ENCODE assay signal across 8 cellular contexts in genomic region chr4:17511950-17512795, GRCh38. TPM values are rescaled to one million over a fixed set of nuclear protein-coding genes. Genes with fewer than 3 reads are reported as not detected.
DNase-seq lines count a peak whose midpoint lies in the region; ATAC-seq and TF ChIP-seq lines count a peak whose summit lies in the region.

Gene QDPR (minus strand): TSS chr4:17512090. CDS start chr4:17512054, 36 bp downstream.

- TF ChIP-seq POLR2A in suprapubic skin (IDR thresholded peaks at IDR 0.05), result no peak

- H3K36me3 Mint-ChIP-seq in activated naive CD4-positive, alpha-beta T cell treated with anti-CD3 and anti-CD28 coated beads for 36 hours (ENCODE audit: low read depth), result peaks cover 19% of the 10 kb centered on the region

- no peaks in the 10 kb centered on the region for H3K9me3 ChIP-seq in DND-41 (ENCODE audit: insufficient read depth, low read length, severe bottlenecking)
- no peaks in the 10 kb centered on the region for H3K9me3 ChIP-seq in HUES6 (ENCODE audit: control insufficient read depth, insufficient read depth, low read depth, low read length)
- no peaks in the 10 kb centered on the region for H3K9me3 ChIP-seq in suprapubic skin

- H4K20me1 ChIP-seq in DND-41 (ENCODE audit: insufficient read depth, low read length), result no peaks in the 10 kb centered on the region

- H3K27me3 ChIP-seq in DND-41 (ENCODE audit: insufficient read depth, low read length, poor library complexity), result peaks cover 6% of the 10 kb centered on the region
- no peaks in the 10 kb centered on the region; the same call in 1 of the 2 replicates for H3K27me3 ChIP-seq in HUES6 (ENCODE audit: control insufficient read depth, insufficient read depth, low read length)
- no peaks in the 10 kb centered on the region for H3K27me3 ChIP-seq in suprapubic skin

- H3K4me3 Mint-ChIP-seq in activated naive CD4-positive, alpha-beta T cell treated with anti-CD3 and anti-CD28 coated beads for 36 hours, result peak within 1 kb of the TSS; percentile 89

- H3K4me3 ChIP-seq in DND-41 (ENCODE audit: low read depth in 1 of 2, low read length in 2 of 2) (peak within 1 kb of the TSS; percentile 25 to 68; a peak in 3 of 4 replicates), HUES6 (ENCODE audit: low read depth, low read length) (peak within 1 kb of the TSS; percentile 67), suprapubic skin (peak within 1 kb of the TSS; percentile 61)

- 7% methylated on average over 21 of the region's 65 CpGs for WGBS in suprapubic skin

- H3K9me3 Mint-ChIP-seq in activated naive CD4-positive, alpha-beta T cell treated with anti-CD3 and anti-CD28 coated beads for 36 hours, result no peaks in the 10 kb centered on the region

- DNase-seq in DND-41 (peak; percentile 70), SK-N-DZ (ENCODE audit: low spot score) (peak; percentile 78), globus pallidus (ENCODE audit: low spot score) (peak; percentile 93), occipital lobe (lab: John Stamatoyannopoulos, UW) (peak; percentile 84), suprapubic skin (ENCODE audit: low spot score in 2 of 2) (peak; percentile 84)
- peak; percentile 76 for DNase-seq in activated naive CD4-positive, alpha-beta T cell treated with anti-CD3 and anti-CD28 coated beads for 36 hours

- H3K79me2 ChIP-seq in DND-41 (ENCODE audit: insufficient read depth, low read length), result peaks cover 18% of the 10 kb centered on the region; the same call in 1 of the 2 replicates

- H3K27me3 Mint-ChIP-seq in activated naive CD4-positive, alpha-beta T cell treated with anti-CD3 and anti-CD28 coated beads for 36 hours (ENCODE audit: low read depth), result no peaks in the 10 kb centered on the region

- TF ChIP-seq CTCF in DND-41 (IDR thresholded peaks at IDR 0.05; ENCODE audit: borderline replicate concordance, extremely low read depth, low read length, poor library complexity, severe bottlenecking), result peak; percentile 56
- TF ChIP-seq CTCF in suprapubic skin (IDR thresholded peaks at IDR 0.05), result peak; percentile 14 to 42

- H3K4me1 ChIP-seq in DND-41 (ENCODE audit: insufficient read depth, low read length) (peaks cover 22% of the 10 kb centered on the region), HUES6 (ENCODE audit: control insufficient read depth, insufficient read depth, low read length) (peaks cover 3% of the 10 kb centered on the region), suprapubic skin (peaks cover 18% of the 10 kb centered on the region)

- H3K36me3 ChIP-seq in DND-41 (ENCODE audit: insufficient read depth, low read length) (peaks cover under 1% of the 10 kb centered on the region; the same call in 1 of the 2 replicates), HUES6 (ENCODE audit: control insufficient read depth, insufficient read depth, low read length) (peaks cover 5% of the 10 kb centered on the region), suprapubic skin (peaks cover 3% of the 10 kb centered on the region)

- no peak for TF ChIP-seq EP300 in suprapubic skin (IDR thresholded peaks at IDR 0.05)

- CTCF ChIA-PET in activated naive CD4-positive, alpha-beta T cell treated with anti-CD3 and anti-CD28 coated beads for 36 hours (lab: Charles Lee), result interaction anchor here (1.0 to 1.9 kb wide), 3 partner anchors 33 to 235 kb away, joined by 4 to 8 read pairs (median 5); no protein-coding TSS in a partner anchor

- peaks cover 21% of the 10 kb centered on the region for H3K4me1 Mint-ChIP-seq in activated naive CD4-positive, alpha-beta T cell treated with anti-CD3 and anti-CD28 coated beads for 36 hours (ENCODE audit: low read depth)

- H2AFZ ChIP-seq in DND-41 (ENCODE audit: low read depth, low read length), result peak within 1 kb of the TSS; percentile 73

- ATAC-seq in DND-41 (ENCODE audit: insufficient read depth, low read depth) (peak; percentile 85), GM21423 (IDR thresholded peaks at IDR 0.05; ENCODE audit: unreplicated experiment) (peak; percentile 96)

- intact Hi-C loops in activated naive CD4-positive, alpha-beta T cell treated with anti-CD3 and anti-CD28 coated beads for 36 hours (cut with micrococcal nuclease), result loop anchor here (1.0 to 5.0 kb wide), 6 partner anchors 37 to 510 kb away; partner anchors contain the start of genes DCAF16, LAP3, MED28 and NCAPG

- peak within 1 kb of the TSS; percentile 69 for H3K9ac ChIP-seq in DND-41 (ENCODE audit: low read depth, low read length)
- peak within 1 kb of the TSS; percentile 50 for H3K9ac ChIP-seq in HUES6 (ENCODE audit: low read length)

- H3K27ac ChIP-seq in DND-41 (ENCODE audit: low read length), result peak within 1 kb of the TSS; percentile 48
- H3K27ac ChIP-seq in HUES6 (ENCODE audit: low read depth, low read length), result no peak within 1 kb of the TSS
- peak within 1 kb of the TSS; percentile 24 for H3K27ac ChIP-seq in suprapubic skin

- peak within 1 kb of the TSS; percentile 67 for H3K4me2 ChIP-seq in DND-41 (ENCODE audit: insufficient read depth, low read length)

- peak within 1 kb of the TSS; percentile 63 for H3K27ac Mint-ChIP-seq in activated naive CD4-positive, alpha-beta T cell treated with anti-CD3 and anti-CD28 coated beads for 36 hours

RNA-seq across cellular contexts. Expression of gene QDPR, which starts in this region (rescaled TPM):
- polyA plus RNA-seq in SK-N-DZ (2014; cell fraction: cytosol; rRNA removed), result 22.9 and 27.3 TPM in 2 replicates
- 14.6 and 22.2 TPM in 2 replicates for polyA plus RNA-seq in SK-N-DZ (2014; cell fraction: nucleus; rRNA removed)
- total RNA-seq in activated naive CD4-positive, alpha-beta T cell treated with anti-CD3 and anti-CD28 coated beads for 36 hours, result 10 to 100 TPM; 42.2 to 43.8 TPM
- total RNA-seq in occipital lobe, result 36.2 TPM
- total RNA-seq in suprapubic skin, result 10 to 100 TPM in 2 of 4 donors, 1 to 10 TPM in 2; 5.1 to 15.7 (median 9.5) TPM
